In genomic region chr6:56388414-56388752, GRCh38 we compare ENCODE assay signal across 8 cellular contexts.
"Had no signal": no experiment of that assay in that cellular context is flagged by ENCODE, and none has a peak within 500 bp of the region (broad histone marks: within the 10 kb centered on the region; RNA-seq: fewer than 3 reads in every experiment).

No MANE protein-coding gene starts in this region.

- H3K4me3 ChIP-seq: adrenal gland, gastroesophageal sphincter, testis had no signal

- H3K27me3 ChIP-seq: adrenal gland, gastroesophageal sphincter, testis had no signal

- H3K4me1 ChIP-seq: adrenal gland, testis had no signal

- H3K27ac ChIP-seq: adrenal gland, gastroesophageal sphincter, testis had no signal

- DNase-seq: activated CD4-positive, alpha-beta T cell treated with anti-CD3 and anti-CD28 coated beads, Interleukin-2, amount 50 U/mL, for 1 hour; activated naive CD4-positive, alpha-beta T cell treated with anti-CD3 and anti-CD28 coated beads, Interleukin-2, amount 50 U/mL, for 16 hours; effector memory CD4-positive, alpha-beta T cell; left cardiac atrium; stimulated activated CD4-positive, alpha-beta T cell treated with anti-CD3 and anti-CD28 coated beads, Interleukin-4, amount 100 ng/mL, for 24 hours; testis had no signal

- H3K9me3 ChIP-seq: gastroesophageal sphincter, testis had no signal

- ATAC-seq: gastroesophageal sphincter had no signal

- H3K36me3 ChIP-seq: adrenal gland, gastroesophageal sphincter had no signal
